ENCODE assay signal across 30 cellular contexts in genomic region chr2:39684495-39684894, GRCh38. TPM values are rescaled to one million over a fixed set of nuclear protein-coding genes. Genes with fewer than 3 reads are reported as not detected.
"Had no signal": no experiment of that assay in that cellular context is flagged by ENCODE, and none has a peak within 500 bp of the region (broad histone marks: within the 10 kb centered on the region; RNA-seq: fewer than 3 reads in every experiment).

No MANE protein-coding gene starts in this region.

- H3K27me3 Mint-ChIP-seq: progenitor cell of endocrine pancreas had no signal

- H3K4me3 ChIP-seq: ovary, psoas muscle, right lobe of liver, sigmoid colon, stomach, testis, tibial nerve, upper lobe of left lung, vagina had no signal

- H2AFZ ChIP-seq: parathyroid adenoma had no signal

- H3K4me1 Mint-ChIP-seq: naive thymus-derived CD4-positive, alpha-beta T cell; natural killer cell; nephron; stimulated activated effector memory CD8-positive, alpha-beta T cell treated with anti-CD3 and anti-CD28 coated beads, Interleukin-12 subunit alpha, Interleukin-12 subunit beta, amount 100 ng/mL, for 72 hours; stimulated activated naive B cell treated with anti-CD40 and anti-IgM and Interleukin-4, amounts not matched to agents 10 μg/mL and 1 μg/mL and 100 μg/mL, for 72 hours had no signal

- H3K9me3 Mint-ChIP-seq: natural killer cell; nephron; neural crest cell; stimulated activated effector memory CD8-positive, alpha-beta T cell treated with anti-CD3 and anti-CD28 coated beads, Interleukin-12 subunit alpha, Interleukin-12 subunit beta, amount 100 ng/mL, for 72 hours; stimulated activated naive B cell treated with anti-CD40 and anti-IgM and Interleukin-4, amounts not matched to agents 10 μg/mL and 1 μg/mL and 100 μg/mL, for 72 hours; stimulated activated naive CD8-positive, alpha-beta T cell treated with anti-CD3 and anti-CD28 coated beads, Interleukin-15, Interleukin-2, amounts not matched to agents 100 ng/mL and 50 ng/mL, for 24 hours had no signal

- H3K79me2 ChIP-seq: parathyroid adenoma had no signal

- H3K4me1 ChIP-seq: parathyroid adenoma, right lobe of liver, sigmoid colon, stomach, testis, tibial nerve, upper lobe of left lung, vagina had no signal

- FAIRE-seq: small intestine, urothelium cell line had no signal

- H3K27ac Mint-ChIP-seq: naive thymus-derived CD4-positive, alpha-beta T cell; natural killer cell; nephron; progenitor cell of endocrine pancreas; stimulated activated effector memory CD8-positive, alpha-beta T cell treated with anti-CD3 and anti-CD28 coated beads, Interleukin-12 subunit alpha, Interleukin-12 subunit beta, amount 100 ng/mL, for 72 hours; stimulated activated naive B cell treated with anti-CD40 and anti-IgM and Interleukin-4, amounts not matched to agents 10 μg/mL and 1 μg/mL and 100 μg/mL, for 72 hours; stimulated activated naive CD8-positive, alpha-beta T cell treated with anti-CD3 and anti-CD28 coated beads, Interleukin-15, Interleukin-2, amounts not matched to agents 100 ng/mL and 50 ng/mL, for 24 hours had no signal

- H3K36me3 Mint-ChIP-seq: naive thymus-derived CD4-positive, alpha-beta T cell; natural killer cell; stimulated activated effector memory CD8-positive, alpha-beta T cell treated with anti-CD3 and anti-CD28 coated beads, Interleukin-12 subunit alpha, Interleukin-12 subunit beta, amount 100 ng/mL, for 72 hours; stimulated activated naive B cell treated with anti-CD40 and anti-IgM and Interleukin-4, amounts not matched to agents 10 μg/mL and 1 μg/mL and 100 μg/mL, for 72 hours had no signal

- H3K27me3 ChIP-seq: neutrophil, ovary, right lobe of liver, sigmoid colon, testis, tibial nerve, upper lobe of left lung, vagina had no signal

- DNase-seq: naive thymus-derived CD4-positive, alpha-beta T cell; natural killer cell; nucleus accumbens; ovary; posterior cingulate gyrus; psoas muscle; right cardiac atrium; right lobe of liver; sigmoid colon; small intestine; stimulated activated CD4-positive, alpha-beta T cell treated with anti-CD3 and anti-CD28 coated beads, Interleukin-15, amount 100 ng/mL, for 24 hours; stimulated activated CD4-positive, alpha-beta T cell treated with anti-CD3 and anti-CD28 coated beads, Interleukin-2, amount 100 ng/mL, for 24 hours; stimulated activated CD4-positive, alpha-beta T cell treated with anti-CD3 and anti-CD28 coated beads, Interleukin-2, amount 100 ng/mL, for 48 hours; stimulated activated CD4-positive, alpha-beta T cell treated with anti-CD3 and anti-CD28 coated beads, Interleukin-4, amount 100 ng/mL, for 24 hours; stimulated activated naive B cell treated with anti-CD40 and anti-IgM and Interleukin-4, amounts not matched to agents 10 μg/mL and 1 μg/mL and 100 μg/mL, for 72 hours; stimulated activated naive CD4-positive, alpha-beta T cell treated with Interleukin-2 at 50 U/mL for 16 hours; stomach; testis; trophoblast cell; upper lobe of left lung had no signal

- H3K9ac ChIP-seq: parathyroid adenoma had no signal

- H3K27ac ChIP-seq: neutrophil, ovary, parathyroid adenoma, psoas muscle, right lobe of liver, sigmoid colon, stomach, testis, tibial nerve, upper lobe of left lung, vagina had no signal

- ATAC-seq: natural killer cell; psoas muscle; right cardiac atrium; stimulated activated effector memory CD8-positive, alpha-beta T cell treated with anti-CD3 and anti-CD28 coated beads, Interleukin-12 subunit alpha, Interleukin-12 subunit beta, amount 100 ng/mL, for 72 hours; stimulated activated naive B cell treated with anti-CD40 and anti-IgM and Interleukin-4, amounts not matched to agents 10 μg/mL and 1 μg/mL and 100 μg/mL, for 72 hours had no signal

- H3K4me3 Mint-ChIP-seq: naive thymus-derived CD4-positive, alpha-beta T cell; natural killer cell; nephron; neural crest cell; stimulated activated effector memory CD8-positive, alpha-beta T cell treated with anti-CD3 and anti-CD28 coated beads, Interleukin-12 subunit alpha, Interleukin-12 subunit beta, amount 100 ng/mL, for 72 hours; stimulated activated naive B cell treated with anti-CD40 and anti-IgM and Interleukin-4, amounts not matched to agents 10 μg/mL and 1 μg/mL and 100 μg/mL, for 72 hours; stimulated activated naive CD8-positive, alpha-beta T cell treated with anti-CD3 and anti-CD28 coated beads, Interleukin-15, Interleukin-2, amounts not matched to agents 100 ng/mL and 50 ng/mL, for 24 hours had no signal

- H3K9me3 ChIP-seq: neutrophil, ovary, psoas muscle, right lobe of liver, sigmoid colon, stomach, testis, tibial nerve, upper lobe of left lung, vagina had no signal

- H3K36me3 ChIP-seq: neutrophil, ovary, right lobe of liver, sigmoid colon, stomach, tibial nerve, upper lobe of left lung, vagina had no signal

RNA-seq across cellular contexts. Expression of gene TMEM178A, which starts 18.8 kb away (rescaled TPM):
- polyA plus RNA-seq: naive thymus-derived CD4-positive, alpha-beta T cell had no signal
